ENCODE assay signal across 14 cellular contexts in genomic region chr16:30998852-30999761, GRCh38. TPM values are rescaled to one million over a fixed set of nuclear protein-coding genes. Genes with fewer than 3 reads are reported as not detected.
DNase-seq lines count a peak whose midpoint lies in the region; ATAC-seq and TF ChIP-seq lines count a peak whose summit lies in the region.
"Had no signal": no experiment of that assay in that cellular context is flagged by ENCODE, and none has a peak within 500 bp of the region (broad histone marks: within the 10 kb centered on the region; RNA-seq: fewer than 3 reads in every experiment).

No MANE protein-coding gene starts in this region.

- 75% methylated on average over 6 of the region's 6 CpGs for WGBS in esophagus muscularis mucosa
- 50 to 63% methylated on average over 6 of the region's 6 CpGs for WGBS in body of pancreas, 2 donors

- no peak overlapping the region for H3K27ac Mint-ChIP-seq in activated T-cell treated with anti-CD3 and anti-CD28 coated beads, Interleukin-2, amount 50 U/mL, for 72 hours
- no peak overlapping the region for H3K27ac Mint-ChIP-seq in mesothelial cell of epicardium
- H3K27ac Mint-ChIP-seq: activated naive CD4-positive, alpha-beta T cell treated with anti-CD3 and anti-CD28 coated beads, Interleukin-2, amount 10 ng/mL, durations not matched to agents 7 days and 5 days; progenitor cell of endocrine pancreas had no signal

- H3K4me1 Mint-ChIP-seq in activated T-cell treated with anti-CD3 and anti-CD28 coated beads, Interleukin-2, amount 50 U/mL, for 72 hours (ENCODE audit: low read depth) = peaks cover 20% of the 10 kb centered on the region
- H3K4me1 Mint-ChIP-seq in mesothelial cell of epicardium = peaks cover 21% of the 10 kb centered on the region

- H3K4me1 ChIP-seq in esophagus muscularis mucosa = peaks cover 13 to 23% (median 20%) of the 10 kb centered on the region in 4 donors
- peaks cover 14% of the 10 kb centered on the region for H3K4me1 ChIP-seq in parathyroid adenoma
- peaks cover 34% of the 10 kb centered on the region for H3K4me1 ChIP-seq in body of pancreas
- H3K4me1 ChIP-seq: BE2C had no signal

- H3K9me3 ChIP-seq in esophagus muscularis mucosa (no peaks in the 10 kb centered on the region), parathyroid adenoma (ENCODE audit: control insufficient read depth, low read length) (no peaks in the 10 kb centered on the region), body of pancreas (no peaks in the 10 kb centered on the region)
- H3K9me3 ChIP-seq: BE2C had no signal

- TF ChIP-seq POLR2A in esophagus muscularis mucosa (IDR thresholded peaks at IDR 0.05; ENCODE audit: low read depth) (no peak), body of pancreas (IDR thresholded peaks at IDR 0.05) (no peak)

- H3K36me3 ChIP-seq in esophagus muscularis mucosa (no peaks in the 10 kb centered on the region), parathyroid adenoma (ENCODE audit: control insufficient read depth, insufficient read depth, low read length) (no peaks in the 10 kb centered on the region), body of pancreas (replicated peaks in 1 of 2; ENCODE audit: insufficient read depth in 1 of 2, low read depth in 2 of 2) (no peaks in the 10 kb centered on the region)
- H3K36me3 ChIP-seq: BE2C had no signal

- H3K4me3 Mint-ChIP-seq in activated T-cell treated with anti-CD3 and anti-CD28 coated beads, Interleukin-2, amount 50 U/mL, for 72 hours = no peak overlapping the region
- H3K4me3 Mint-ChIP-seq in mesothelial cell of epicardium = no peak overlapping the region
- H3K4me3 Mint-ChIP-seq: activated naive CD4-positive, alpha-beta T cell treated with anti-CD3 and anti-CD28 coated beads, Interleukin-2, amount 10 ng/mL, durations not matched to agents 7 days and 5 days had no signal

- TF ChIP-seq CTCF in esophagus muscularis mucosa (IDR thresholded peaks at IDR 0.05) (no peak), parathyroid adenoma (IDR thresholded peaks at IDR 0.05) (no peak), body of pancreas (IDR thresholded peaks at IDR 0.05) (no peak), mesothelial cell of epicardium (IDR thresholded peaks at IDR 0.05; ENCODE audit: unreplicated experiment) (no peak)

- H3K36me3 Mint-ChIP-seq in activated T-cell treated with anti-CD3 and anti-CD28 coated beads, Interleukin-2, amount 50 U/mL, for 72 hours (ENCODE audit: insufficient read depth in 2 of 2) = no peaks in the 10 kb centered on the region
- H3K36me3 Mint-ChIP-seq in mesothelial cell of epicardium = no peaks in the 10 kb centered on the region
- H3K36me3 Mint-ChIP-seq: activated naive CD4-positive, alpha-beta T cell treated with anti-CD3 and anti-CD28 coated beads, Interleukin-2, amount 10 ng/mL, durations not matched to agents 7 days and 5 days had no signal

- peak overlapping the region; percentile 60 for H2AFZ ChIP-seq in parathyroid adenoma

- peak; percentile 28 for DNase-seq in EH (ENCODE audit: low read depth)
- DNase-seq in OCI-M1 (lab: John Stamatoyannopoulos, UW) = peak; percentile 49
- DNase-seq in esophagus muscularis mucosa (ENCODE audit: extremely low spot score) = no peak
- DNase-seq in activated naive CD4-positive, alpha-beta T cell (lab: John Stamatoyannopoulos, UW) = no peak
- no peak for DNase-seq in activated T-cell treated with anti-CD3 and anti-CD28 coated beads, Interleukin-2, amount 50 U/mL, for 72 hours
- DNase-seq in body of pancreas = no peak
- DNase-seq in mesothelial cell of epicardium (ENCODE audit: low spot score in 2 of 2, unreplicated experiment in 2 of 2) = no peak
- DNase-seq: activated naive CD4-positive, alpha-beta T cell treated with anti-CD3 and anti-CD28 coated beads, Interleukin-2, amount 10 ng/mL, durations not matched to agents 7 days and 5 days; BE2C; DMS79 treated with DMSO at 0.1 percent for 48 hours; NCI-H187; stimulated activated CD4-positive, alpha-beta T cell treated with anti-CD3 and anti-CD28 coated beads, Interleukin-2, amount 100 ng/mL, for 48 hours had no signal

- no peak overlapping the region for H3K9ac ChIP-seq in parathyroid adenoma

- intact Hi-C loops in esophagus muscularis mucosa (cut with DNase I) (loop anchor here (5.0 kb wide), 1 partner anchor 33 kb away; the partner anchor contains the start of gene STX4), body of pancreas (cut with DNase I) (no loop called here)

- H3K27me3 Mint-ChIP-seq in activated T-cell treated with anti-CD3 and anti-CD28 coated beads, Interleukin-2, amount 50 U/mL, for 72 hours (ENCODE audit: low read depth) = no peaks in the 10 kb centered on the region
- peaks cover 31% of the 10 kb centered on the region for H3K27me3 Mint-ChIP-seq in mesothelial cell of epicardium (ENCODE audit: low read depth)

- H3K4me3 ChIP-seq in esophagus muscularis mucosa (no peak overlapping the region), parathyroid adenoma (ENCODE audit: low read depth, low read length) (no peak overlapping the region), body of pancreas (no peak overlapping the region)

- ATAC-seq in activated T-cell treated with anti-CD3 and anti-CD28 coated beads, Interleukin-2, amount 50 U/mL, for 72 hours (replicated peaks in 1 of 2) = no peak
- ATAC-seq in body of pancreas = no peak

- H3K27me3 ChIP-seq in esophagus muscularis mucosa = peaks cover 0 to 7% (median 0%) of the 10 kb centered on the region in 4 donors
- H3K27me3 ChIP-seq in parathyroid adenoma (ENCODE audit: control insufficient read depth, insufficient read depth, low read length) = no peaks in the 10 kb centered on the region
- H3K27me3 ChIP-seq in body of pancreas = no peaks in the 10 kb centered on the region
- H3K27me3 ChIP-seq: BE2C had no signal

- TF ChIP-seq EP300 in esophagus muscularis mucosa (IDR thresholded peaks at IDR 0.05) = no peak

- H3K27ac ChIP-seq in esophagus muscularis mucosa (replicated peaks in 1 of 4) (peak overlapping the region in 3 of 4 donors; percentile 80 to 87 (median 84)), parathyroid adenoma (peak overlapping the region; percentile 39), body of pancreas (peak overlapping the region in 2 of 4 donors; percentile 55 to 81)

- H3K9me3 Mint-ChIP-seq in activated T-cell treated with anti-CD3 and anti-CD28 coated beads, Interleukin-2, amount 50 U/mL, for 72 hours = no peaks in the 10 kb centered on the region
- H3K9me3 Mint-ChIP-seq in mesothelial cell of epicardium = no peaks in the 10 kb centered on the region
- H3K9me3 Mint-ChIP-seq: activated naive CD4-positive, alpha-beta T cell treated with anti-CD3 and anti-CD28 coated beads, Interleukin-2, amount 10 ng/mL, durations not matched to agents 7 days and 5 days had no signal

- no peak overlapping the region for H3K4me2 ChIP-seq in parathyroid adenoma (ENCODE audit: low read length)

- H3K79me2 ChIP-seq in parathyroid adenoma = no peaks in the 10 kb centered on the region

RNA-seq across cellular contexts. Expression of gene STX1B, which starts 11.3 kb away (rescaled TPM):
- total RNA-seq in esophagus muscularis mucosa = 1 to 10 TPM in 3 of 4 donors, under 1 TPM in 1; 0.92 to 2.6 (median 1.8) TPM
- total RNA-seq in activated T-cell treated with anti-CD3 and anti-CD28 coated beads, Interleukin-2, amount 50 U/mL, for 72 hours = 1 to 10 TPM; 2.2 to 6.1 TPM
- total RNA-seq in body of pancreas = under 1 TPM; 0.26 to 0.33 TPM
- 4.9 to 5.9 TPM (median 5.2 TPM) in 3 replicates for total RNA-seq in mesothelial cell of epicardium

RNA-seq across cellular contexts. Expression of gene HSD3B7, which starts 14.1 kb away (rescaled TPM):
- total RNA-seq in esophagus muscularis mucosa = 10 to 100 TPM; 15.4 to 33.0 (median 17.9) TPM
- total RNA-seq in activated T-cell treated with anti-CD3 and anti-CD28 coated beads, Interleukin-2, amount 50 U/mL, for 72 hours = 1 to 10 TPM; 2.4 to 4.7 TPM
- 10 to 100 TPM; 20.5 to 21.4 TPM for total RNA-seq in body of pancreas
- total RNA-seq in mesothelial cell of epicardium = 3.5 to 4.0 TPM (median 3.6 TPM) in 3 replicates

RNA-seq across cellular contexts. Expression of gene STX4, which starts 34.3 kb away (rescaled TPM):
- total RNA-seq in esophagus muscularis mucosa (10 to 100 TPM; 36.8 to 54.0 (median 41.0) TPM), body of pancreas (10 to 100 TPM; 25.9 to 38.6 TPM), mesothelial cell of epicardium (39.2 to 42.8 TPM (median 40.2 TPM) in 3 replicates)
- 10 to 100 TPM; 51.8 to 54.7 TPM for total RNA-seq in activated T-cell treated with anti-CD3 and anti-CD28 coated beads, Interleukin-2, amount 50 U/mL, for 72 hours

RNA-seq across cellular contexts. Expression of gene SETD1A, which starts 41.6 kb away (rescaled TPM):
- total RNA-seq in esophagus muscularis mucosa (10 to 100 TPM in 2 of 4 donors, 1 to 10 TPM in 2; 7.1 to 25.4 (median 9.9) TPM), body of pancreas (10 to 100 TPM in 1 of 2 donors, 1 to 10 TPM in 1; 4.7 to 10.9 TPM), mesothelial cell of epicardium (30.8 to 39.1 TPM (median 36.4 TPM) in 3 replicates)
- 10 to 100 TPM; 19.1 to 25.5 TPM for total RNA-seq in activated T-cell treated with anti-CD3 and anti-CD28 coated beads, Interleukin-2, amount 50 U/mL, for 72 hours

RNA-seq across cellular contexts. Expression of gene ORAI3, which starts 50.2 kb away (rescaled TPM):
- 10 to 100 TPM; 33.0 to 56.5 (median 45.8) TPM for total RNA-seq in esophagus muscularis mucosa
- total RNA-seq in activated T-cell treated with anti-CD3 and anti-CD28 coated beads, Interleukin-2, amount 50 U/mL, for 72 hours = 10 to 100 TPM; 13.6 to 15.6 TPM
- 10 to 100 TPM in 1 of 2 donors, 1 to 10 TPM in 1; 7.9 to 27.2 TPM for total RNA-seq in body of pancreas
- total RNA-seq in mesothelial cell of epicardium = 25.8 to 28.2 TPM (median 26.2 TPM) in 3 replicates

Comparison
In these comparisons a context has a peak if more than half of its experiments do, and no peak if none do; other contexts are left out.
1. DNase-seq: peak in EH (single experiment) and OCI-M1 (single experiment); none in esophagus muscularis mucosa (single experiment), activated naive CD4-positive, alpha-beta T cell (0 of 4), activated T-cell treated with anti-CD3 and anti-CD28 coated beads, Interleukin-2, amount 50 U/mL, for 72 hours (0 of 2), body of pancreas (0 of 4) and mesothelial cell of epicardium (0 of 2).